8 cellular contexts compared by ENCODE assay signal in genomic region chr3:30657914-30658313, GRCh38. TPM values are rescaled to one million over a fixed set of nuclear protein-coding genes. Genes with fewer than 3 reads are reported as not detected.
DNase-seq lines count a peak whose midpoint lies in the region; ATAC-seq and TF ChIP-seq lines count a peak whose summit lies in the region.

No MANE protein-coding gene starts in this region.

- TF ChIP-seq CTCF in gastroesophageal sphincter (IDR thresholded peaks at IDR 0.05) = no peak
- TF ChIP-seq CTCF in thoracic aorta (IDR thresholded peaks at IDR 0.05) = no peak

- H3K4me1 ChIP-seq in gastroesophageal sphincter = peaks cover 52 to 89% (median 59%) of the 10 kb centered on the region in 3 donors
- peaks cover 78 to 82% of the 10 kb centered on the region in 2 donors for H3K4me1 ChIP-seq in thoracic aorta (ENCODE audit: control insufficient read depth in 1 of 2, low read depth in 2 of 2)

- no peaks in the 10 kb centered on the region for H3K9me3 ChIP-seq in gastroesophageal sphincter
- H3K9me3 ChIP-seq in thoracic aorta = no peaks in the 10 kb centered on the region

- H3K27ac ChIP-seq in gastroesophageal sphincter (peak overlapping the region; percentile 56 to 66 (median 64)), thoracic aorta (peak overlapping the region; percentile 77 to 81)

- 39 to 44% methylated on average over 2 to 3 of the region's 3 CpGs for WGBS in gastroesophageal sphincter (ENCODE audit: low coverage in 1 of 2), 2 donors

- H3K4me3 ChIP-seq in gastroesophageal sphincter (no peak overlapping the region), thoracic aorta (peak overlapping the region; percentile 50)

- ATAC-seq in HG02571 (IDR thresholded peaks at IDR 0.05; ENCODE audit: unreplicated experiment) (peak; percentile 34), gastroesophageal sphincter (no peak), thoracic aorta (ENCODE audit: insufficient number of reproducible peaks, low FRiP score, low read depth) (no peak), GM21515 (IDR thresholded peaks at IDR 0.05; ENCODE audit: unreplicated experiment) (no peak)

- peaks cover 7 to 64% of the 10 kb centered on the region in 2 donors for H3K36me3 ChIP-seq in gastroesophageal sphincter
- H3K36me3 ChIP-seq in thoracic aorta = peaks cover 22% of the 10 kb centered on the region

- peak; percentile 47 for DNase-seq in ELR (ENCODE audit: low read depth)
- peak; percentile 59 for DNase-seq in RPMI7951 (ENCODE audit: low read depth)
- no peak for DNase-seq in thoracic aorta (ENCODE audit: low spot score)
- DNase-seq in NCI-H1436 treated with DMSO at 0.1 percent for 48 hours (lab: John Stamatoyannopoulos, UW) = no peak
- DNase-seq in cerebellum (ENCODE audit: low spot score) = no peak

- TF ChIP-seq EP300 in gastroesophageal sphincter (IDR thresholded peaks at IDR 0.05) = no peak

- H3K27me3 ChIP-seq in gastroesophageal sphincter = no peaks in the 10 kb centered on the region
- H3K27me3 ChIP-seq in thoracic aorta (replicated peaks; ENCODE audit: insufficient read depth) = no peaks in the 10 kb centered on the region

- no peak for TF ChIP-seq POLR2A in gastroesophageal sphincter (IDR thresholded peaks at IDR 0.05)

RNA-seq across cellular contexts. Expression of gene TGFBR2, which starts 51.5 kb away (rescaled TPM):
- 121 and 132 TPM in 2 replicates for total RNA-seq in RPMI7951 (2014; rRNA removed; shearing (Covaris generic))
- 100 to 1,000 TPM; 174 to 297 (median 231) TPM for total RNA-seq in gastroesophageal sphincter
- total RNA-seq in thoracic aorta = 100 to 1,000 TPM; 250 to 355 TPM
- total RNA-seq in cerebellum = 12.1 TPM

Comparison
In these comparisons a context has a peak if more than half of its experiments do, and no peak if none do; other contexts are left out.
1. DNase-seq: peak in ELR (single experiment) and RPMI7951 (single experiment); none in thoracic aorta (single experiment), NCI-H1436 treated with DMSO at 0.1 percent for 48 hours (single experiment) and cerebellum (single experiment).